In the genomic region with DNA sequence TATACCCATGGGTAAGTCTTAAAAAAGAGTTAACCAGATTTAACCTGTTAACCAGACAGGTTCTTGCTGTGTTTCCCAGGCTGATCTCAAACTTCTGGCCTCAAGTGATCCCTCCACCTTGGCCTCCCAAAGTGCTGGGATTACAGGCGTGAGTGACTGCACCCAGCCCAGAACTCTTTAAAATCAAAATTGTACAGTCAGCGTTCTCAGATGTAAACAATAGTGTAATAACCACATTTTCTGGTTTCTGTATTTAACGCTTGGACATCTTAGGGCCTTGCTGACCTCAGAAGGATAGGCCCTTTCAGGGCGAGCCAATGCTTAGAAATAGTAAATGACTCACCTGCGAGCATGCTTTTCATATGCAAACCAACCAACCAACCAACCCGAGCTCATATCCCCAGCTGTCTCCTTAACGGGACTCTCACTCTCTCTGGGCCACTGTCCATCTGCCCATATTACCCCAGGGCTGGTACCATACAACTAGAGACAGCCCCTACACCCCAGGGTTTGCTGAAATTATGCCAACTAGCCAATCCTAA, we compare ENCODE assay signal across 21 cellular contexts.
"Had no signal": no experiment of that assay in that cellular context is flagged by ENCODE, and none has a peak within 500 bp of the region (broad histone marks: within the 10 kb centered on the region; RNA-seq: fewer than 3 reads in every experiment).

No MANE protein-coding gene starts in this region.

- H3K27me3 ChIP-seq: hepatocyte, left lung, spleen, upper lobe of right lung had no signal

- DNase-seq: activated CD4-positive, alpha-beta T cell treated with anti-CD3 and anti-CD28 coated beads, Interleukin-2, amount 50 U/mL, for 1 hour; activated CD4-positive, CD25-positive, alpha-beta regulatory T cell treated with anti-CD3 and anti-CD28 coated beads, Interleukin-2, amount 50 U/mL, for 72 hours; activated CD8-positive, alpha-beta memory T cell treated with anti-CD3 and anti-CD28 coated beads for 24 hours; activated CD8-positive, alpha-beta memory T cell treated with anti-CD3 and anti-CD28 coated beads, Interleukin-2, amount 50 U/mL, for 48 hours; activated effector memory CD4-positive, alpha-beta T cell treated with Interleukin-2 at 50 U/mL for 16 hours; activated naive CD4-positive, alpha-beta T cell treated with anti-CD3 and anti-CD28 coated beads, Interleukin-2, amount 10 ng/mL, durations not matched to agents 7 days and 5 days; activated naive CD8-positive, alpha-beta T cell treated with anti-CD3 and anti-CD28 coated beads, Interleukin-2, amount 50 U/mL, for 24 hours; activated T-cell treated with anti-CD3 and anti-CD28 coated beads, Interleukin-2, amount 50 U/mL, for 48 hours; anterior cingulate cortex; effector CD4-positive, alpha-beta T cell; foreskin fibroblast; kidney; left lung; midbrain; spleen; stimulated activated naive B cell treated with anti-CD40 and anti-IgM and Interleukin-4, amounts not matched to agents 10 μg/mL and 1 μg/mL and 100 μg/mL, for 72 hours; upper lobe of right lung had no signal

- H3K9ac ChIP-seq: parathyroid adenoma had no signal

- H3K36me3 ChIP-seq: left lung, spleen, upper lobe of right lung had no signal

- H3K4me3 ChIP-seq: hepatocyte, left lung, spleen, upper lobe of right lung had no signal

- H3K27ac ChIP-seq: hepatocyte, left lung, parathyroid adenoma, spleen, upper lobe of right lung had no signal

- H3K4me1 ChIP-seq: left lung, parathyroid adenoma, spleen, upper lobe of right lung had no signal

- FAIRE-seq: bronchial epithelial cell, endothelial cell of umbilical vein, kidney had no signal

- H3K9me3 ChIP-seq: left lung, spleen, upper lobe of right lung had no signal

- ATAC-seq: activated naive CD8-positive, alpha-beta T cell treated with anti-CD3 and anti-CD28 coated beads, Interleukin-2, amount 50 U/mL, for 24 hours; left lung; stimulated activated naive B cell treated with anti-CD40 and anti-IgM and Interleukin-4, amounts not matched to agents 10 μg/mL and 1 μg/mL and 100 μg/mL, for 72 hours; upper lobe of right lung had no signal

- H3K79me2 ChIP-seq: hepatocyte, parathyroid adenoma had no signal

- H2AFZ ChIP-seq: hepatocyte, parathyroid adenoma had no signal

- H3K4me2 ChIP-seq: hepatocyte had no signal
